1 cellular context compared by ENCODE assay signal in the genomic region with DNA sequence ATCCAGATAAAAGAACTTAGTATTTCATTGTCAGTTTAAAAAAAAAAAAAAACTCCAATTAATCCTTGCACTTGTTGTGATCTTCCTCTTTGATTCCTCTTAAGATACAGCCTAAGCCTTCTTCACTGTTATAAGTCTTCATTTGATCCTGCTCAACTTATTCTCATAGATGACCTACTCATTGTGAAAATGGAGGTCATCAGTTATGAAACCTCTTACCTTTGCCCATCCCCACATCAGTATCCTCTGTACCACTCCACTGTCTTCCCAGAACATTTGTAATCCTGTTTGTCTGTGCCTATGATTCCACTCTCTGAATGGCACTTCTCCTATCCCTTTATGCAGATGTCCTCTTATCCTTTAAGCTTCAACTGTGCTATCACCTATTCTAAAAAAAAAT.
TF ChIP-seq lines count a peak whose summit lies in the region.

No MANE protein-coding gene starts in this region.

TF ChIP-seq in K562, 482 proteins besides CTCF, POLR2A, EP300 and RAD21:
- TF ChIP-seq, protein P1, sequence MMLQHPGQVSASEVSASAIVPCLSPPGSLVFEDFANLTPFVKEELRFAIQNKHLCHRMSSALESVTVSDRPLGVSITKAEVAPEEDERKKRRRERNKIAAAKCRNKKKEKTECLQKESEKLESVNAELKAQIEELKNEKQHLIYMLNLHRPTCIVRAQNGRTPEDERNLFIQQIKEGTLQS (IDR thresholded peaks at IDR 0.05) = no peak
- TF ChIP-seq, protein P1 (CRISPR knock-in tag; conservative IDR thresholded peaks at IDR 0.05) = no peak
- no peak for TF ChIP-seq MCM7 (IDR thresholded peaks at IDR 0.05)
- no peak for TF ChIP-seq CREM (IDR thresholded peaks at IDR 0.05; ENCODE audit: low read depth)
- TF ChIP-seq SP2 (IDR thresholded peaks at IDR 0.05; ENCODE audit: extremely low read depth, low read depth, low read length, poor library complexity, severe bottlenecking) = no peak
- TF ChIP-seq ZNF696 (CRISPR knock-in tag; conservative IDR thresholded peaks at IDR 0.05) = no peak
- TF ChIP-seq, protein P2, sequence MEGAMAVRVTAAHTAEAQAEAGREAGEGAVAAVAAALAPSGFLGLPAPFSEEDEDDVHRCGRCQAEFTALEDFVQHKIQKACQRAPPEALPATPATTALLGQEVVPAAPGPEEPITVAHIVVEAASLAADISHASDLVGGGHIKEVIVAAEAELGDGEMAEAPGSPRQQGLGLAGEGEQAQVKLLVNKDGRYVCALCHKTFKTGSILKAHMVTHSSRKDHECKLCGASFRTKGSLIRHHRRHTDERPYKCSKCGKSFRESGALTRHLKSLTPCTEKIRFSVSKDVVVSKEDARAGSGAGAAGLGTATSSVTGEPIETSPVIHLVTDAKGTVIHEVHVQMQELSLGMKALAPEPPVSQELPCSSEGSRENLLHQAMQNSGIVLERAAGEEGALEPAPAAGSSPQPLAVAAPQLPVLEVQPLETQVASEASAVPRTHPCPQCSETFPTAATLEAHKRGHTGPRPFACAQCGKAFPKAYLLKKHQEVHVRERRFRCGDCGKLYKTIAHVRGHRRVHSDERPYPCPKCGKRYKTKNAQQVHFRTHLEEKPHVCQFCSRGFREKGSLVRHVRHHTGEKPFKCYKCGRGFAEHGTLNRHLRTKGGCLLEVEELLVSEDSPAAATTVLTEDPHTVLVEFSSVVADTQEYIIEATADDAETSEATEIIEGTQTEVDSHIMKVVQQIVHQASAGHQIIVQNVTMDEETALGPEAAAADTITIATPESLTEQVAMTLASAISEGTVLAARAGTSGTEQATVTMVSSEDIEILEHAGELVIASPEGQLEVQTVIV (CRISPR knock-in tag; IDR thresholded peaks at IDR 0.05; ENCODE audit: borderline replicate concordance) = no peak
- TF ChIP-seq NCOR1 (IDR thresholded peaks at IDR 0.05) = no peak
- TF ChIP-seq TSC22D4 (tag; IDR thresholded peaks at IDR 0.05) = no peak
